1 cellular context compared by ENCODE assay signal in genomic region chr1:154334647-154335350, GRCh38.
TF ChIP-seq lines count a peak whose summit lies in the region.

No MANE protein-coding gene starts in this region.

TF ChIP-seq in HEK293, 187 proteins besides CTCF, POLR2A, EP300 and RAD21 (continued from another document):
- TF ChIP-seq ZBTB44 (tag by site-specific recombination; IDR thresholded peaks at IDR 0.05) (0 out of 2 replicates have a peak, but pooled peaks have one; percentile 8), PRDM10 (tag by site-specific recombination; IDR thresholded peaks at IDR 0.05) (peak; percentile 57)
